ENCODE assay signal across 25 cellular contexts in genomic region chr2:218631837-218632236, GRCh38. TPM values are rescaled to one million over a fixed set of nuclear protein-coding genes. Genes with fewer than 3 reads are reported as not detected.
A peak's percentile ranks its signal among the peaks of the same experiment; 100 is the strongest.
DNase-seq lines count a peak whose midpoint lies in the region; ATAC-seq, FAIRE-seq and TF ChIP-seq lines count a peak whose summit lies in the region.
"Had no signal": no experiment of that assay in that cellular context is flagged by ENCODE, and none has a peak within 500 bp of the region (broad histone marks: within the 10 kb centered on the region; RNA-seq: fewer than 3 reads in every experiment).

No MANE protein-coding gene starts in this region.

- H3K27me3 ChIP-seq in GM23338 (ENCODE audit: insufficient read depth), result no peaks in the 10 kb centered on the region
- H3K27me3 ChIP-seq: BLaER1, body of pancreas, neutrophil, SJCRH30, uterus had no signal

- no peak overlapping the region for H2AFZ ChIP-seq in GM23338

- no peaks in the 10 kb centered on the region for H3K4me1 ChIP-seq in GM23338 (ENCODE audit: insufficient read depth)
- H3K4me1 ChIP-seq: A549, body of pancreas, SJCRH30, uterus had no signal

- DNase-seq in NCI-H2171 treated with DMSO at 0.1 percent for 48 hours (lab: John Stamatoyannopoulos, UW) (peak; percentile 22), NCI-H2171 (lab: John Stamatoyannopoulos, UW) (no peak), RWPE1 (ENCODE audit: low spot score) (peak; percentile 76), endothelial cell (ENCODE audit: low spot score) (no peak), retinal pigment epithelial cell (ENCODE audit: low read depth) (peak; percentile 27), urothelium cell line (ENCODE audit: low spot score) (no peak), GM23338 (ENCODE audit: low spot score) (no peak)
- DNase-seq: activated B cell treated with CpG ODN at 0.5 μM for 24 hours; activated CD4-positive, alpha-beta memory T cell treated with anti-CD3 and anti-CD28 coated beads, Interleukin-2, amount 10 ng/mL, durations not matched to agents 7 days and 5 days; activated naive CD4-positive, alpha-beta T cell treated with anti-CD3 and anti-CD28 coated beads, Interleukin-2, amount 10 ng/mL, durations not matched to agents 7 days and 5 days; body of pancreas; Calu3; erythroblast; NCI-H2029; NCI-H524 treated with DMSO at 0.1 percent for 48 hours; SJCRH30; stimulated activated CD4-positive, alpha-beta T cell treated with anti-CD3 and anti-CD28 coated beads, Interleukin-12 subunit alpha, Interleukin-12 subunit beta, amount 100 ng/mL, for 4 hours; stimulated activated CD8-positive, alpha-beta memory T cell treated with anti-CD3 and anti-CD28 coated beads, Interleukin-4, amount 100 ng/mL, for 48 hours; uterus had no signal

- FAIRE-seq in urothelium cell line (lab: Jason Lieb, UNC), result no peak
- FAIRE-seq: A549, K562 had no signal

- POLR2A ChIA-PET in RWPE1 (lab: Yijun Ruan, JAX; ENCODE audit: low non-redundant PET), result no interaction called here

- H3K79me2 ChIP-seq in GM23338 (replicated peaks; ENCODE audit: insufficient read depth), result no peaks in the 10 kb centered on the region

- H3K27me3 Mint-ChIP-seq in endothelial cell (ENCODE audit: unreplicated experiment) (peaks cover 10% of the 10 kb centered on the region), GM23338 (ENCODE audit: insufficient read depth, low read depth, poor library complexity) (peaks cover 10% of the 10 kb centered on the region)
- H3K27me3 Mint-ChIP-seq: activated B cell treated with CpG ODN at 0.5 μM for 24 hours; activated CD4-positive, alpha-beta memory T cell treated with anti-CD3 and anti-CD28 coated beads, Interleukin-2, amount 10 ng/mL, durations not matched to agents 7 days and 5 days; activated naive CD4-positive, alpha-beta T cell treated with anti-CD3 and anti-CD28 coated beads, Interleukin-2, amount 10 ng/mL, durations not matched to agents 7 days and 5 days; dendritic cell treated with granulocyte-macrophage colony-stimulating factor and Interleukin-4, amounts not matched to agents 40 ng/mL and 50 ng/mL, for 4 days had no signal

- H3K4me3 ChIP-seq in retinal pigment epithelial cell (ENCODE audit: low read length) (no peak overlapping the region), GM23338 (no peak overlapping the region)
- H3K4me3 ChIP-seq: A549, BLaER1, body of pancreas, K562, SJCRH30, uterus had no signal

- CTCF ChIA-PET in RWPE1 (lab: Yijun Ruan, JAX), result interaction anchor here (0.7 kb wide), 1 partner anchor 259 kb away, joined by 4 read pairs; no protein-coding TSS in a partner anchor

- 0 out of 2 replicates have a peak, but pooled peaks cover 5% of the 10 kb centered on the region for H3K36me3 ChIP-seq in GM23338 (ENCODE audit: insufficient read depth)
- H3K36me3 ChIP-seq: uterus had no signal

- H3K4me2 ChIP-seq in GM23338, result no peak overlapping the region
- H3K4me2 ChIP-seq: A549 had no signal

- H3K9me2 ChIP-seq in GM23338 (ENCODE audit: insufficient read depth), result no peaks in the 10 kb centered on the region; the same call in 1 of the 2 replicates

- H3K4me3 Mint-ChIP-seq in endothelial cell (ENCODE audit: unreplicated experiment) (peak overlapping the region; percentile 56), GM23338 (no peak overlapping the region)
- H3K4me3 Mint-ChIP-seq: activated B cell treated with CpG ODN at 0.5 μM for 24 hours; activated CD4-positive, alpha-beta memory T cell treated with anti-CD3 and anti-CD28 coated beads, Interleukin-2, amount 10 ng/mL, durations not matched to agents 7 days and 5 days; activated naive CD4-positive, alpha-beta T cell treated with anti-CD3 and anti-CD28 coated beads, Interleukin-2, amount 10 ng/mL, durations not matched to agents 7 days and 5 days; dendritic cell treated with granulocyte-macrophage colony-stimulating factor and Interleukin-4, amounts not matched to agents 40 ng/mL and 50 ng/mL, for 4 days had no signal

- peaks cover 51% of the 10 kb centered on the region for H3K36me3 Mint-ChIP-seq in endothelial cell (ENCODE audit: low read depth, unreplicated experiment)
- H3K36me3 Mint-ChIP-seq in GM23338 (ENCODE audit: low read depth), result peaks cover 17% of the 10 kb centered on the region

- no peaks in the 10 kb centered on the region for H3F3A ChIP-seq in GM23338 (replicated peaks; ENCODE audit: low read depth)

- peak overlapping the region; percentile 34; the same call in 1 of the 2 replicates for H3K27ac ChIP-seq in RWPE1
- H3K27ac ChIP-seq in GM23338 (ENCODE audit: low read depth), result no peak overlapping the region
- H3K27ac ChIP-seq: A549, BLaER1, body of pancreas, neutrophil, SJCRH30, uterus had no signal

- TF ChIP-seq CTCF in RWPE1 (conservative IDR thresholded peaks at IDR 0.05; ENCODE audit: low read depth) (no peak), endothelial cell (IDR thresholded peaks at IDR 0.05; ENCODE audit: unreplicated experiment) (no peak), retinal pigment epithelial cell (conservative IDR thresholded peaks at IDR 0.05; ENCODE audit: low read depth, low read length) (no peak), GM23338 (conservative IDR thresholded peaks at IDR 0.05; ENCODE audit: low read depth in 2 of 2) (no peak)

- H3K27ac Mint-ChIP-seq in endothelial cell (ENCODE audit: unreplicated experiment), result peak overlapping the region; percentile 94
- H3K27ac Mint-ChIP-seq in GM23338, result no peak overlapping the region
- H3K27ac Mint-ChIP-seq: activated B cell treated with CpG ODN at 0.5 μM for 24 hours; activated CD4-positive, alpha-beta memory T cell treated with anti-CD3 and anti-CD28 coated beads, Interleukin-2, amount 10 ng/mL, durations not matched to agents 7 days and 5 days; activated naive CD4-positive, alpha-beta T cell treated with anti-CD3 and anti-CD28 coated beads, Interleukin-2, amount 10 ng/mL, durations not matched to agents 7 days and 5 days; dendritic cell treated with granulocyte-macrophage colony-stimulating factor and Interleukin-4, amounts not matched to agents 40 ng/mL and 50 ng/mL, for 4 days had no signal

- no peaks in the 10 kb centered on the region; the same call in 1 of the 2 replicates for H4K20me1 ChIP-seq in GM23338 (replicated peaks; ENCODE audit: insufficient read depth)
- H4K20me1 ChIP-seq: BLaER1 had no signal

- ATAC-seq in HG03196 (IDR thresholded peaks at IDR 0.05; ENCODE audit: unreplicated experiment) (no peak), GM23338 (no peak)
- ATAC-seq: A549, body of pancreas, K562 had no signal

- H3K9me3 Mint-ChIP-seq in endothelial cell (ENCODE audit: unreplicated experiment), result no peaks in the 10 kb centered on the region
- no peaks in the 10 kb centered on the region for H3K9me3 Mint-ChIP-seq in GM23338
- H3K9me3 Mint-ChIP-seq: activated B cell treated with CpG ODN at 0.5 μM for 24 hours; activated CD4-positive, alpha-beta memory T cell treated with anti-CD3 and anti-CD28 coated beads, Interleukin-2, amount 10 ng/mL, durations not matched to agents 7 days and 5 days; activated naive CD4-positive, alpha-beta T cell treated with anti-CD3 and anti-CD28 coated beads, Interleukin-2, amount 10 ng/mL, durations not matched to agents 7 days and 5 days; dendritic cell treated with granulocyte-macrophage colony-stimulating factor and Interleukin-4, amounts not matched to agents 40 ng/mL and 50 ng/mL, for 4 days had no signal

- H3K4me1 Mint-ChIP-seq in endothelial cell (ENCODE audit: unreplicated experiment) (peaks cover 49% of the 10 kb centered on the region), GM23338 (no peaks in the 10 kb centered on the region)
- H3K4me1 Mint-ChIP-seq: activated B cell treated with CpG ODN at 0.5 μM for 24 hours; activated naive CD4-positive, alpha-beta T cell treated with anti-CD3 and anti-CD28 coated beads, Interleukin-2, amount 10 ng/mL, durations not matched to agents 7 days and 5 days had no signal

TF ChIP-seq in GM23338, 12 proteins besides CTCF, POLR2A, EP300 and RAD21 (continues in another document):
- TF ChIP-seq POLR2AphosphoS5 (IDR thresholded peaks at IDR 0.05; ENCODE audit: low read depth) (no peak), JUNB (IDR thresholded peaks at IDR 0.05; ENCODE audit: unreplicated experiment) (no peak), ETS1 (IDR thresholded peaks at IDR 0.05) (no peak), STAT1 (IDR thresholded peaks at IDR 0.05; ENCODE audit: unreplicated experiment) (no peak)

RNA-seq across cellular contexts. Expression of gene PLCD4, which starts 24.1 kb away (rescaled TPM):
- total RNA-seq in endothelial cell (ENCODE audit: unreplicated experiment), result 90.2 TPM
- total RNA-seq in GM23338 (2014; rRNA removed; shearing (Covaris generic)), result 0.80 TPM in 1 of 2 replicates, not detected in the other
- 1.3 and 1.7 TPM in 2 replicates for polyA plus RNA-seq in GM23338 (2016; fragmentation: Nextera tagmentation; extraction: Ambion mirVana)
- total RNA-seq: K562 had no signal

RNA-seq across cellular contexts. Expression of gene ZNF142, which starts 27.6 kb away (rescaled TPM):
- 26.6 TPM for total RNA-seq in endothelial cell (ENCODE audit: unreplicated experiment)
- 26.4 and 32.8 TPM in 2 replicates for total RNA-seq in GM23338 (2014; rRNA removed; shearing (Covaris generic))
- polyA plus RNA-seq in GM23338 (2016; fragmentation: Nextera tagmentation; extraction: Ambion mirVana), result 14.6 and 14.9 TPM in 2 replicates

RNA-seq across cellular contexts. Expression of gene BCS1L, which starts 27.6 kb away (rescaled TPM):
- 39.0 TPM for total RNA-seq in endothelial cell (ENCODE audit: unreplicated experiment)
- total RNA-seq in GM23338 (2014; rRNA removed; shearing (Covaris generic)), result 16.9 and 23.5 TPM in 2 replicates
- polyA plus RNA-seq in GM23338 (2016; fragmentation: Nextera tagmentation; extraction: Ambion mirVana), result 28.9 and 31.6 TPM in 2 replicates

RNA-seq across cellular contexts. Expression of gene RNF25, which starts 40.0 kb away (rescaled TPM):
- 41.7 TPM for total RNA-seq in endothelial cell (ENCODE audit: unreplicated experiment)
- 18.3 and 22.1 TPM in 2 replicates for total RNA-seq in GM23338 (2014; rRNA removed; shearing (Covaris generic))
- polyA plus RNA-seq in GM23338 (2016; fragmentation: Nextera tagmentation; extraction: Ambion mirVana), result 22.2 and 26.8 TPM in 2 replicates

RNA-seq across cellular contexts. Expression of gene STK36, which starts 40.0 kb away (rescaled TPM):
- total RNA-seq in endothelial cell (ENCODE audit: unreplicated experiment), result 75.1 TPM
- total RNA-seq in GM23338 (2014; rRNA removed; shearing (Covaris generic)), result 24.2 and 26.3 TPM in 2 replicates
- 17.2 and 21.2 TPM in 2 replicates for polyA plus RNA-seq in GM23338 (2016; fragmentation: Nextera tagmentation; extraction: Ambion mirVana)

Comparison
In these comparisons a context has a peak if more than half of its experiments do, and no peak if none do; other contexts are left out.
1. DNase-seq: peak in NCI-H2171 treated with DMSO at 0.1 percent for 48 hours (single experiment), RWPE1 (single experiment) and retinal pigment epithelial cell (single experiment); none in NCI-H2171 (single experiment), endothelial cell (single experiment), urothelium cell line (single experiment) and GM23338 (single experiment).
2. RNA of gene PLCD4, which starts 24.1 kb away (total RNA-seq): 90.2 TPM in endothelial cell (single experiment); 0.80 TPM in GM23338; every median in the first group is over 10 times any median in the second.